Comparison of ENCODE assay signal across 9 cellular contexts in genomic region chr4:44916406-44916805, GRCh38.
DNase-seq lines count a peak whose midpoint lies in the region; ATAC-seq and TF ChIP-seq lines count a peak whose summit lies in the region.
"Had no signal": no experiment of that assay in that cellular context is flagged by ENCODE, and none has a peak within 500 bp of the region (broad histone marks: within the 10 kb centered on the region; RNA-seq: fewer than 3 reads in every experiment).

No MANE protein-coding gene starts in this region.

- no peaks in the 10 kb centered on the region for H3K9me3 Mint-ChIP-seq in naive thymus-derived CD8-positive, alpha-beta T cell
- H3K9me3 Mint-ChIP-seq in activated CD4-positive, alpha-beta T cell treated with anti-CD3 and anti-CD28 coated beads, Interleukin-2, amount 10 ng/mL, durations not matched to agents 7 days and 5 days = no peaks in the 10 kb centered on the region

- peak overlapping the region in 6 of 10 donors; percentile 12 to 51 (median 22) for H3K4me3 Mint-ChIP-seq in naive thymus-derived CD8-positive, alpha-beta T cell
- H3K4me3 Mint-ChIP-seq in activated CD4-positive, alpha-beta T cell treated with anti-CD3 and anti-CD28 coated beads, Interleukin-2, amount 10 ng/mL, durations not matched to agents 7 days and 5 days = no peak overlapping the region

- H3K4me1 ChIP-seq in mammary epithelial cell (ENCODE audit: insufficient read depth, low read length) = no peaks in the 10 kb centered on the region
- H3K4me1 ChIP-seq: upper lobe of left lung had no signal

- DNase-seq in DMS53 (lab: John Stamatoyannopoulos, UW) (peak; percentile 80), LoVo (ENCODE audit: low spot score) (peak; percentile 20), mammary epithelial cell (peak; percentile 29), cortex of kidney (lab: John Stamatoyannopoulos, UW) (no peak), epidermal melanocyte (ENCODE audit: insufficient read length, low spot score) (no peak), C1 segment of cervical spinal cord (lab: John Stamatoyannopoulos, UW) (no peak)
- DNase-seq in naive thymus-derived CD8-positive, alpha-beta T cell = no peak
- DNase-seq in activated CD4-positive, alpha-beta T cell treated with anti-CD3 and anti-CD28 coated beads, Interleukin-2, amount 10 ng/mL, durations not matched to agents 7 days and 5 days = no peak
- DNase-seq: upper lobe of left lung had no signal

- H3K27me3 ChIP-seq in mammary epithelial cell (ENCODE audit: insufficient read depth, low read length) = no peaks in the 10 kb centered on the region
- H3K27me3 ChIP-seq: upper lobe of left lung had no signal

- H3K9me3 ChIP-seq in mammary epithelial cell (replicated peaks; ENCODE audit: insufficient read depth, low read length) = no peaks in the 10 kb centered on the region
- H3K9me3 ChIP-seq: upper lobe of left lung had no signal

- peak overlapping the region; percentile 69 for H3K4me2 ChIP-seq in mammary epithelial cell (ENCODE audit: insufficient read depth, low read depth, low read length)

- H3K79me2 ChIP-seq in mammary epithelial cell (ENCODE audit: insufficient read depth, low read length) = no peaks in the 10 kb centered on the region

- H3K4me1 Mint-ChIP-seq in naive thymus-derived CD8-positive, alpha-beta T cell = peaks cover 0 to 5% (median 4%) of the 10 kb centered on the region in 4 donors
- H3K4me1 Mint-ChIP-seq in activated CD4-positive, alpha-beta T cell treated with anti-CD3 and anti-CD28 coated beads, Interleukin-2, amount 10 ng/mL, durations not matched to agents 7 days and 5 days = no peaks in the 10 kb centered on the region

- WGBS in mammary epithelial cell (ENCODE audit: low coverage, missing lambda C conversion rate) = 3% methylated on average over 3 of the region's 3 CpGs

- CTCF ChIA-PET in mammary epithelial cell (lab: Charles Lee; ENCODE audit: low non-redundant PET) = no interaction called here
- CTCF ChIA-PET in activated CD4-positive, alpha-beta T cell treated with anti-CD3 and anti-CD28 coated beads, Interleukin-2, amount 10 ng/mL, durations not matched to agents 7 days and 5 days (lab: Charles Lee) = no interaction called here

- intact Hi-C loops in mammary epithelial cell (cut with micrococcal nuclease) = no loop called here

- in situ Hi-C loops in mammary epithelial cell (cut with MboI; ENCODE audit: low sequenced_read_pairs in 2 of 2) = no loop called here

- peak overlapping the region in 3 of 10 donors; percentile 1 to 28 (median 22) for H3K27ac Mint-ChIP-seq in naive thymus-derived CD8-positive, alpha-beta T cell
- H3K27ac Mint-ChIP-seq in activated CD4-positive, alpha-beta T cell treated with anti-CD3 and anti-CD28 coated beads, Interleukin-2, amount 10 ng/mL, durations not matched to agents 7 days and 5 days = no peak overlapping the region

- no peaks in the 10 kb centered on the region for H3K36me3 Mint-ChIP-seq in naive thymus-derived CD8-positive, alpha-beta T cell
- H3K36me3 Mint-ChIP-seq in activated CD4-positive, alpha-beta T cell treated with anti-CD3 and anti-CD28 coated beads, Interleukin-2, amount 10 ng/mL, durations not matched to agents 7 days and 5 days (ENCODE audit: low read depth) = no peaks in the 10 kb centered on the region

- dilution Hi-C loops in mammary epithelial cell (cut with HindIII; ENCODE audit: low sequenced_read_pairs) = no loop called here

- BruUV-seq in mammary epithelial cell (replicated peaks; lab: Mats Ljungman, UMichigan) = no TSS peak

- no peak for TF ChIP-seq CTCF in mammary epithelial cell (conservative IDR thresholded peaks at IDR 0.05 in 1 of 2, IDR thresholded peaks at IDR 0.05 in 1 of 2; ENCODE audit: extremely low read depth in 1 of 2, insufficient read depth in 1 of 2, low read depth in 1 of 2, low read length in 2 of 2)

- ATAC-seq in naive thymus-derived CD8-positive, alpha-beta T cell = no peak

- H2AFZ ChIP-seq in mammary epithelial cell (ENCODE audit: low read depth, low read length) = peak overlapping the region; percentile 79

- H3K9ac ChIP-seq in mammary epithelial cell (ENCODE audit: insufficient read depth, low read length) = no peak overlapping the region

- no peaks in the 10 kb centered on the region for H3K27me3 Mint-ChIP-seq in naive thymus-derived CD8-positive, alpha-beta T cell
- H3K27me3 Mint-ChIP-seq in activated CD4-positive, alpha-beta T cell treated with anti-CD3 and anti-CD28 coated beads, Interleukin-2, amount 10 ng/mL, durations not matched to agents 7 days and 5 days = no peaks in the 10 kb centered on the region

- H3K4me3 ChIP-seq in mammary epithelial cell (replicated peaks in 1 of 3; ENCODE audit: insufficient read depth in 1 of 3, low read depth in 2 of 3, low read length in 3 of 3) = peak overlapping the region; percentile 16 to 38 (median 24)

- POLR2A ChIA-PET in naive thymus-derived CD8-positive, alpha-beta T cell (lab: Charles Lee) = no interaction called here
- POLR2A ChIA-PET in activated CD4-positive, alpha-beta T cell treated with anti-CD3 and anti-CD28 coated beads, Interleukin-2, amount 10 ng/mL, durations not matched to agents 7 days and 5 days (lab: Charles Lee) = no interaction called here

- H3K27ac ChIP-seq in mammary epithelial cell (ENCODE audit: insufficient read depth, low read depth, low read length) = no peak overlapping the region
- H3K27ac ChIP-seq: upper lobe of left lung had no signal

- H3K36me3 ChIP-seq in mammary epithelial cell (ENCODE audit: insufficient read depth, low read length) = no peaks in the 10 kb centered on the region
- H3K36me3 ChIP-seq: upper lobe of left lung had no signal

- H4K20me1 ChIP-seq in mammary epithelial cell (ENCODE audit: insufficient read depth, low read length) = no peaks in the 10 kb centered on the region

Comparison
In these comparisons a context has a peak if more than half of its experiments do, and no peak if none do; other contexts are left out.
1. DNase-seq: peak in DMS53 (single experiment), LoVo (single experiment) and mammary epithelial cell (single experiment); none in naive thymus-derived CD8-positive, alpha-beta T cell (0 of 10), cortex of kidney (single experiment), epidermal melanocyte (single experiment), C1 segment of cervical spinal cord (0 of 14) and activated CD4-positive, alpha-beta T cell treated with anti-CD3 and anti-CD28 coated beads, Interleukin-2, amount 10 ng/mL, durations not matched to agents 7 days and 5 days (single experiment).